Comparison of ENCODE assay signal across 23 cellular contexts in genomic region chr6:122012576-122012975, GRCh38.
"Had no signal": no experiment of that assay in that cellular context is flagged by ENCODE, and none has a peak within 500 bp of the region (broad histone marks: within the 10 kb centered on the region; RNA-seq: fewer than 3 reads in every experiment).

No MANE protein-coding gene starts in this region.

- H3K9ac ChIP-seq: neural progenitor cell had no signal

- H3K27ac ChIP-seq: adrenal gland, brain microvascular endothelial cell, coronary artery, foreskin keratinocyte, hepatocyte, neural progenitor cell, tibial artery, WERI-Rb-1 had no signal

- H3K27ac Mint-ChIP-seq: activated naive CD4-positive, alpha-beta T cell treated with anti-CD3 and anti-CD28 coated beads, Interleukin-2, amount 50 U/mL, for 24 hours; memory B cell; naive thymus-derived CD4-positive, alpha-beta T cell; neural progenitor cell; progenitor cell of endocrine pancreas; T-helper 1 cell treated with Interleukin-12 subunit alpha and Interleukin-12 subunit beta and Interleukin-4 antibody, amounts not matched to agents 30 μg/mL and 1 μg/mL, for 36 hours had no signal

- H3K4me2 ChIP-seq: hepatocyte, neural progenitor cell had no signal

- H3K79me2 ChIP-seq: hepatocyte had no signal

- H3K27me3 ChIP-seq: adrenal gland, brain microvascular endothelial cell, foreskin keratinocyte, hepatocyte, neural progenitor cell, tibial artery had no signal

- H3K4me3 Mint-ChIP-seq: activated naive CD4-positive, alpha-beta T cell treated with anti-CD3 and anti-CD28 coated beads, Interleukin-2, amount 50 U/mL, for 24 hours; central memory CD8-positive, alpha-beta T cell; memory B cell; naive thymus-derived CD4-positive, alpha-beta T cell; neural progenitor cell; T-helper 1 cell treated with Interleukin-12 subunit alpha and Interleukin-12 subunit beta and Interleukin-4 antibody, amounts not matched to agents 30 μg/mL and 1 μg/mL, for 36 hours had no signal

- H3K9me3 ChIP-seq: adrenal gland, mucosa of descending colon, tibial artery had no signal

- ATAC-seq: esophagus mucosa; foreskin keratinocyte; mucosa of descending colon; naive thymus-derived CD4-positive, alpha-beta T cell; stimulated activated naive CD8-positive, alpha-beta T cell treated with anti-CD3 and anti-CD28 coated beads, Interleukin-15, Interleukin-2, amounts not matched to agents 100 U/mL and 50 U/mL, for 24 hours had no signal

- H3K4me1 Mint-ChIP-seq: central memory CD8-positive, alpha-beta T cell; memory B cell had no signal

- H3K27me3 Mint-ChIP-seq: activated naive CD4-positive, alpha-beta T cell treated with anti-CD3 and anti-CD28 coated beads, Interleukin-2, amount 50 U/mL, for 24 hours; central memory CD8-positive, alpha-beta T cell; memory B cell had no signal

- H3K9me3 Mint-ChIP-seq: activated naive CD4-positive, alpha-beta T cell treated with anti-CD3 and anti-CD28 coated beads, Interleukin-2, amount 50 U/mL, for 24 hours; naive thymus-derived CD4-positive, alpha-beta T cell; neural progenitor cell; T-helper 1 cell treated with Interleukin-12 subunit alpha and Interleukin-12 subunit beta and Interleukin-4 antibody, amounts not matched to agents 30 μg/mL and 1 μg/mL, for 36 hours had no signal

- H3K36me3 Mint-ChIP-seq: activated naive CD4-positive, alpha-beta T cell treated with anti-CD3 and anti-CD28 coated beads, Interleukin-2, amount 50 U/mL, for 24 hours; memory B cell; naive thymus-derived CD4-positive, alpha-beta T cell; neural progenitor cell had no signal

- H2AFZ ChIP-seq: hepatocyte, neural progenitor cell had no signal

- H3K36me3 ChIP-seq: adrenal gland, brain microvascular endothelial cell, neural progenitor cell, tibial artery, WERI-Rb-1 had no signal

- H3K4me3 ChIP-seq: adrenal gland, coronary artery, hepatocyte, mucosa of descending colon, neural progenitor cell, tibial artery had no signal

- H3K4me1 ChIP-seq: adrenal gland, foreskin keratinocyte, tibial artery had no signal

- DNase-seq: activated CD4-positive, alpha-beta T cell treated with anti-CD3 and anti-CD28 coated beads for 1 hour; activated CD4-positive, alpha-beta T cell treated with anti-CD3 and anti-CD28 coated beads, Interleukin-2, amount 50 U/mL, for 48 hours; activated gamma-delta T cell; adrenal gland; brain microvascular endothelial cell; effector CD4-positive, alpha-beta T cell; foreskin keratinocyte; mucosa of descending colon; naive thymus-derived CD4-positive, alpha-beta T cell; stimulated activated CD4-positive, alpha-beta T cell treated with anti-CD3 and anti-CD28 coated beads, Interleukin-2, amount 100 ng/mL, for 24 hours; stimulated activated naive CD8-positive, alpha-beta T cell treated with anti-CD3 and anti-CD28 coated beads, Interleukin-15, Interleukin-2, amounts not matched to agents 100 U/mL and 50 U/mL, for 24 hours; substantia nigra; tibial artery; WERI-Rb-1 had no signal
